ENCODE assay signal across 9 cellular contexts in genomic region chr12:6549379-6550151, GRCh38. TPM values are rescaled to one million over a fixed set of nuclear protein-coding genes. Genes with fewer than 3 reads are reported as not detected.
A peak's percentile ranks its signal among the peaks of the same experiment; 100 is the strongest.
DNase-seq lines count a peak whose midpoint lies in the region; ATAC-seq, FAIRE-seq and TF ChIP-seq lines count a peak whose summit lies in the region.
"Had no signal": no experiment of that assay in that cellular context is flagged by ENCODE, and none has a peak within 500 bp of the region (broad histone marks: within the 10 kb centered on the region; RNA-seq: fewer than 3 reads in every experiment).

No MANE protein-coding gene starts in this region.

- intact Hi-C loops in sigmoid colon (cut with DNase I), result loop anchor here (5.0 to 10.0 kb wide), 3 partner anchors 57 to 335 kb away; partner anchors contain the start of genes MRPL51 and NCAPD2

- TF ChIP-seq CTCF in sigmoid colon (IDR thresholded peaks at IDR 0.05), result no peak
- no peak for TF ChIP-seq CTCF in foreskin keratinocyte (conservative IDR thresholded peaks at IDR 0.05)

- FAIRE-seq in HTR-8/SVneo (lab: Jason Lieb, UNC), result peak; percentile 70

- no peak overlapping the region for H3K4me3 ChIP-seq in sigmoid colon

- no peak for DNase-seq in HTR-8/SVneo (ENCODE audit: insufficient read length, low spot score)
- DNase-seq in sigmoid colon, result peak; percentile 63
- DNase-seq in Ammon's horn (ENCODE audit: low spot score), result no peak
- no peak for DNase-seq in foreskin keratinocyte
- DNase-seq: activated naive CD4-positive, alpha-beta T cell treated with Interleukin-2 at 50 U/mL for 16 hours; stimulated activated CD4-positive, alpha-beta T cell treated with anti-CD3 and anti-CD28 coated beads, Interleukin-12 subunit alpha, Interleukin-12 subunit beta, amount 100 ng/mL, for 4 hours had no signal

- H3K4me1 ChIP-seq in sigmoid colon, result peaks cover 0 to 73% (median 66%) of the 10 kb centered on the region in 4 donors
- H3K4me1 ChIP-seq in foreskin keratinocyte, result peaks cover 39% of the 10 kb centered on the region

- H3K27me3 ChIP-seq in sigmoid colon (no peaks in the 10 kb centered on the region), foreskin keratinocyte (no peaks in the 10 kb centered on the region)
- H3K27me3 ChIP-seq: left lung had no signal

- peak overlapping the region; percentile 90 for H3K27ac ChIP-seq in cingulate gyrus (ENCODE audit: low read depth, low read length)
- peak overlapping the region; percentile 88 to 95 (median 94) for H3K27ac ChIP-seq in sigmoid colon
- H3K27ac ChIP-seq in foreskin keratinocyte, result no peak overlapping the region

- ATAC-seq in foreskin keratinocyte (no peak), GM19395 (IDR thresholded peaks at IDR 0.05; ENCODE audit: unreplicated experiment) (no peak)

- TF ChIP-seq POLR2A in sigmoid colon (IDR thresholded peaks at IDR 0.05), result no peak

- H3K9me3 ChIP-seq in sigmoid colon, result no peaks in the 10 kb centered on the region
- H3K9me3 ChIP-seq: left lung had no signal

- no peak for TF ChIP-seq EP300 in sigmoid colon (IDR thresholded peaks at IDR 0.05)

- WGBS in sigmoid colon, 2 donors, result 89 to 91% methylated on average over 25 of the region's 25 CpGs

- H3K36me3 ChIP-seq in sigmoid colon, result peaks cover 10 to 49% (median 27%) of the 10 kb centered on the region in 4 donors

RNA-seq across cellular contexts. Expression of gene IFFO1, which starts 6.3 kb away (rescaled TPM):
- total RNA-seq in sigmoid colon (10 to 100 TPM; 15.3 to 34.3 (median 22.7) TPM), foreskin keratinocyte (1.7 and 2.7 TPM in 2 replicates)
- polyA plus RNA-seq in sigmoid colon (10 to 100 TPM in 1 of 3 donors, 1 to 10 TPM in 2; 1.8 to 14.0 (median 4.2) TPM), foreskin keratinocyte (2.7 and 5.0 TPM in 2 replicates)

RNA-seq across cellular contexts. Expression of gene GAPDH, which starts 15.2 kb away (rescaled TPM):
- total RNA-seq in sigmoid colon (1,000 to 10,000 TPM; 1,653 to 2,501 (median 2,098) TPM), foreskin keratinocyte (6,442 and 6,736 TPM in 2 replicates)
- polyA plus RNA-seq in sigmoid colon (1,000 to 10,000 TPM; 2,564 to 3,219 (median 3,101) TPM), foreskin keratinocyte (7,678 and 8,217 TPM in 2 replicates)

RNA-seq across cellular contexts. Expression of gene NOP2, which starts 18.5 kb away (rescaled TPM):
- 10 to 100 TPM in 3 of 4 donors, 1 to 10 TPM in 1; 6.1 to 30.1 (median 23.2) TPM for total RNA-seq in sigmoid colon
- polyA plus RNA-seq in sigmoid colon, result 10 to 100 TPM in 1 of 3 donors, 1 to 10 TPM in 2; 6.2 to 39.2 (median 7.8) TPM
- total RNA-seq in foreskin keratinocyte, result 64.2 and 65.6 TPM in 2 replicates
- polyA plus RNA-seq in foreskin keratinocyte, result 46.8 and 61.1 TPM in 2 replicates

RNA-seq across cellular contexts. Expression of gene NCAPD2, which starts 55.7 kb away (rescaled TPM):
- total RNA-seq in sigmoid colon (10 to 100 TPM; 11.8 to 89.5 (median 12.6) TPM), foreskin keratinocyte (64.5 and 86.2 TPM in 2 replicates)
- polyA plus RNA-seq in sigmoid colon (10 to 100 TPM in 2 of 3 donors, 1 to 10 TPM in 1; 9.0 to 35.8 (median 13.6) TPM), foreskin keratinocyte (26.1 and 35.7 TPM in 2 replicates)

RNA-seq across cellular contexts. Expression of gene MRPL51, which starts 56.5 kb away (rescaled TPM):
- 100 to 1,000 TPM in 2 of 4 donors, 10 to 100 TPM in 2; 52.9 to 113 (median 92.1) TPM for total RNA-seq in sigmoid colon
- polyA plus RNA-seq in sigmoid colon, result 100 to 1,000 TPM; 119 to 142 (median 135) TPM
- 193 and 210 TPM in 2 replicates for total RNA-seq in foreskin keratinocyte
- polyA plus RNA-seq in foreskin keratinocyte, result 303 and 321 TPM in 2 replicates
